13 cellular contexts compared by ENCODE assay signal in the genomic region with DNA sequence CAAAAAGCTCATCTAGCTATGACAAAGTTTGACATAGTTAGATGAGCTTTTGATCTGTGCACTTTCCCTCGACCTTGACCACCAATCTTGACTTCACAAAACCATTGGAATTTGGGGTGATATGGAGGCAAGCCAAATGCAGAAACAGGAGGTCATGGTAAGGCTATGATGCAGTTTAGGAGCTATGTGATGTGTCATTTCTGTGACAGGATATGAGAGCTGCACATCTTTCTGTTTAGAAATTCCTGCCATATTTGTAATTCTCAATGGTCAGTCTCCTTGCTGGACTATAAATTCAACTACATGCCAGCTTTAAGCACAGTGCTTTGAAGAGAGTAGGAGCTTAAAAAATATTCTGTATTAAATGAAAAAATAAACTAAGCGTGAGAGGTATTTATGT. TPM values are rescaled to one million over a fixed set of nuclear protein-coding genes. Genes with fewer than 3 reads are reported as not detected.
A peak's percentile ranks its signal among the peaks of the same experiment; 100 is the strongest.
DNase-seq lines count a peak whose midpoint lies in the region; TF ChIP-seq lines count a peak whose summit lies in the region.
"Had no signal": no experiment of that assay in that cellular context is flagged by ENCODE, and none has a peak within 500 bp of the region (broad histone marks: within the 10 kb centered on the region; RNA-seq: fewer than 3 reads in every experiment).

No MANE protein-coding gene starts in this region.

- H3K4me3 ChIP-seq in fibroblast of the aortic adventitia (ENCODE audit: low read depth, low read length): no peak overlapping the region
- no peak overlapping the region for H3K4me3 ChIP-seq in colonic mucosa
- H3K4me3 ChIP-seq: hepatocyte had no signal

- H3K9me3 ChIP-seq in colonic mucosa: no peaks in the 10 kb centered on the region

- H3K27ac ChIP-seq in colonic mucosa: no peak overlapping the region
- H3K27ac ChIP-seq: hepatocyte had no signal

- no peak overlapping the region for H3K9ac ChIP-seq in colonic mucosa (ENCODE audit: low read depth in 2 of 2, low read length in 2 of 2)

- no peaks in the 10 kb centered on the region for H3K36me3 ChIP-seq in colonic mucosa

- intact Hi-C loops in colonic mucosa (cut with DNase I): no loop called here

- TF ChIP-seq CTCF in fibroblast of the aortic adventitia (IDR thresholded peaks at IDR 0.05; ENCODE audit: insufficient read depth, low read length): no peak
- TF ChIP-seq CTCF in colonic mucosa (IDR thresholded peaks at IDR 0.05): no peak

- H3K27me3 ChIP-seq in colonic mucosa: no peaks in the 10 kb centered on the region
- H3K27me3 ChIP-seq: hepatocyte had no signal

- no peaks in the 10 kb centered on the region for H3K4me1 ChIP-seq in colonic mucosa

- DNase-seq in AG08395 (ENCODE audit: low spot score) (peak; percentile 85), RKO (ENCODE audit: low spot score) (peak; percentile 58), fibroblast of the aortic adventitia (ENCODE audit: low read depth) (peak; percentile 84), GF-D8 (lab: John Stamatoyannopoulos, UW) (no peak), colonic mucosa (no peak), NCI-H1105 (lab: John Stamatoyannopoulos, UW) (no peak)
- DNase-seq: effector memory CD4-positive, alpha-beta T cell; mammary epithelial cell; MV-4-11; NCI-H446 had no signal

RNA-seq across cellular contexts. Expression of a gene that starts 12.9 kb away (rescaled TPM):
- total RNA-seq in fibroblast of the aortic adventitia (ENCODE audit: low replicate concordance) (not detected in 2 replicates), colonic mucosa (not detected)
- total RNA-seq: hepatocyte, mammary epithelial cell, posterior vena cava, subcutaneous adipose tissue had no signal

RNA-seq across cellular contexts. Expression of a gene that starts 19.4 kb away (rescaled TPM):
- total RNA-seq in fibroblast of the aortic adventitia (ENCODE audit: low replicate concordance) (under 0.01 TPM in 1 of 2 replicates, not detected in the other), colonic mucosa (not detected)
- total RNA-seq: hepatocyte, mammary epithelial cell, posterior vena cava, subcutaneous adipose tissue had no signal

RNA-seq across cellular contexts. Expression of a gene that starts 20.9 kb away (rescaled TPM):
- total RNA-seq in fibroblast of the aortic adventitia (ENCODE audit: low replicate concordance) (not detected in 2 replicates), colonic mucosa (not detected)
- total RNA-seq: mammary epithelial cell had no signal

RNA-seq across cellular contexts. Expression of a gene that starts 40.1 kb away (rescaled TPM):
- not detected in 2 replicates for total RNA-seq in fibroblast of the aortic adventitia (ENCODE audit: low replicate concordance)
- total RNA-seq in colonic mucosa: not detected
- total RNA-seq: hepatocyte, mammary epithelial cell, posterior vena cava, subcutaneous adipose tissue had no signal

RNA-seq across cellular contexts. Expression of a gene that starts 57.7 kb away (rescaled TPM):
- not detected in 2 replicates for total RNA-seq in fibroblast of the aortic adventitia (ENCODE audit: low replicate concordance)
- total RNA-seq in colonic mucosa: not detected
- total RNA-seq: hepatocyte, mammary epithelial cell, posterior vena cava, subcutaneous adipose tissue had no signal

Comparison
In these comparisons a context has a peak if more than half of its experiments do, and no peak if none do; other contexts are left out.
1. DNase-seq: peak in AG08395 (single experiment), RKO (single experiment) and fibroblast of the aortic adventitia (single experiment); none in GF-D8 (single experiment), colonic mucosa (single experiment) and NCI-H1105 (single experiment).